Comparison of ENCODE assay signal across 13 cellular contexts in the genomic region with DNA sequence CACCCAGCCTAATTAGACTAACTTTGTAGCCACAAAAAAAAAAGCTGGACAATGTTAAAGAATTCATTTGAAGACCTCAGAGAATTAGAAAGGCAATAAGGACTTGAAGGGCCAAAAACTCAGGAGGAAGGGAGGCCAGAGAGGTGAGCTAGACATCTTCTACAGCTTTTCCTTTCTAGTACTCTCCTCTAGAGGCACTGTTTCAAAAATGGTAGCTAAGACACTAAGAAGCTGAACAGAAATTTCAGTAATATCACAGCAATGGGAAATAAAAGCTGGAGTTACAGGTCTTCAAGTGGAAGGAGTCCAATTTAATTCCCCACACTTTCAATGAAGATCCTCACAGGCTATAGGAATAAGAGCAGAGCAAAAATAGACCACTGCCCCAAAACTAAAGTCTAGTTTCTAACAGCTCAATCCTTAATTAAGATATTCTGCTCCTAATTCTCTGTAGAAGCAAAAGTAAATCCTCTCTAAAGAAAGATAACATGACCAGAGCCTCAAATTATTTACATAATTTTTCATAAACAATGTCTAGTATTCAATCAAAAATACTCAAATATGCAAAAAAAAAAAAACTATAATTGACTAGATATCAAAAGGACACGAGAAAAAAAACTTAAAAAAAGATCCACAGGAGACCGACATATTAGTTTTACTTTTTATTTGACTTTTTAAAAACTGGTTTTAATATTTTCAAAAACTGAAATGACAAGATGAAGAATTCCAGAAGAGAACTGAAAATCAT.
DNase-seq lines count a peak whose midpoint lies in the region; ATAC-seq and TF ChIP-seq lines count a peak whose summit lies in the region.
"Had no signal": no experiment of that assay in that cellular context is flagged by ENCODE, and none has a peak within 500 bp of the region (broad histone marks: within the 10 kb centered on the region; RNA-seq: fewer than 3 reads in every experiment).

No MANE protein-coding gene starts in this region.

- CTCF ChIA-PET in RWPE1 (lab: Yijun Ruan, JAX) = interaction anchor here (0.5 to 1.0 kb wide), 4 partner anchors 11 to 594 kb away, joined by 3 to 6 read pairs (median 4); no protein-coding TSS in a partner anchor

- DNase-seq in AML-193 (lab: John Stamatoyannopoulos, UW) = peak; percentile 19 to 26
- DNase-seq in RWPE1 (ENCODE audit: low spot score) = no peak
- DNase-seq in germinal center (ENCODE audit: low spot score) = peak; percentile 5
- no peak for DNase-seq in NCI-H526 (lab: John Stamatoyannopoulos, UW)
- DNase-seq in anterior cingulate cortex (lab: John Stamatoyannopoulos, UW) = no peak
- DNase-seq in NCI-H2196 (lab: John Stamatoyannopoulos, UW; ENCODE audit: unreplicated experiment) = no peak
- DNase-seq: activated gamma-delta T cell; CD4-positive, alpha-beta memory T cell; left cardiac atrium; NCI-H446 treated with DMSO at 0.1 percent for 48 hours; T-cell had no signal

- no peak overlapping the region for H3K27ac ChIP-seq in RWPE1

- TF ChIP-seq CTCF in GM12875 (IDR thresholded peaks at IDR 0.05; ENCODE audit: borderline replicate concordance, insufficient read depth, low read depth, low read length) = peak; percentile 13; the same call in 1 of the 2 replicates
- 0 out of 2 replicates have a peak, but pooled peaks have one; percentile 12 for TF ChIP-seq CTCF in RWPE1 (conservative IDR thresholded peaks at IDR 0.05; ENCODE audit: low read depth)

- POLR2A ChIA-PET in RWPE1 (lab: Yijun Ruan, JAX; ENCODE audit: low non-redundant PET) = no interaction called here

- H3K4me3 ChIP-seq in GM12875 (ENCODE audit: low read depth, low read length) = no peak overlapping the region

- no peak for ATAC-seq in GM21529 (IDR thresholded peaks at IDR 0.05; ENCODE audit: unreplicated experiment)
- ATAC-seq: left cardiac atrium, T-cell had no signal

Comparison
In these comparisons a context has a peak if more than half of its experiments do, and no peak if none do; other contexts are left out.
1. DNase-seq: peak in AML-193 (2 of 2) and germinal center (single experiment); none in RWPE1 (single experiment), NCI-H526 (0 of 2), anterior cingulate cortex (0 of 58) and NCI-H2196 (single experiment).